In genomic region chr7:139976838-139977656, GRCh38 we compare ENCODE assay signal across 1 cellular context.
TF ChIP-seq lines count a peak whose summit lies in the region.

No MANE protein-coding gene starts in this region.

TF ChIP-seq in K562, 482 proteins besides CTCF, POLR2A, EP300 and RAD21 (continued from another document and continues in another):
- TF ChIP-seq ZNF407 (IDR thresholded peaks at IDR 0.05; ENCODE audit: low read depth) (peak; percentile 51; the same call in 1 of the 2 replicates), DDX20 (tag; IDR thresholded peaks at IDR 0.05; ENCODE audit: low read depth) (no peak), ZNF740 (CRISPR knock-in tag; IDR thresholded peaks at IDR 0.05) (no peak), ZNF740 (tag; IDR thresholded peaks at IDR 0.05) (no peak), NR2C1 (IDR thresholded peaks at IDR 0.05) (0 out of 2 replicates have a peak, but pooled peaks have one; percentile 12), NR2C1 (tag; IDR thresholded peaks at IDR 0.05) (0 out of 2 replicates have a peak, but pooled peaks have one; percentile 21), CHD1 (IDR thresholded peaks at IDR 0.05; ENCODE audit: low read length) (no peak), HBP1 (CRISPR knock-in tag; IDR thresholded peaks at IDR 0.05) (no peak), SOX6 (IDR thresholded peaks at IDR 0.05) (peak; percentile 19; the same call in 1 of the 2 replicates), ZSCAN29 (IDR thresholded peaks at IDR 0.05) (no peak), MCM3 (IDR thresholded peaks at IDR 0.05) (no peak), CCAR2 (IDR thresholded peaks at IDR 0.05; ENCODE audit: low read depth, low read length) (no peak), ZNF41 (CRISPR knock-in tag; conservative IDR thresholded peaks at IDR 0.05) (no peak), ZKSCAN1 (IDR thresholded peaks at IDR 0.05; ENCODE audit: low read depth, low read length) (no peak), RBBP5 (IDR thresholded peaks at IDR 0.05; ENCODE audit: borderline replicate concordance, insufficient read depth, low read length, poor library complexity, severe bottlenecking) (no peak), ZBTB9 (CRISPR knock-in tag; IDR thresholded peaks at IDR 0.05) (0 out of 2 replicates have a peak, but pooled peaks have one; percentile 32), SAFB (IDR thresholded peaks at IDR 0.05; ENCODE audit: borderline replicate concordance, low read depth, low read length) (no peak), ZNF12 (CRISPR knock-in tag; IDR thresholded peaks at IDR 0.05) (0 out of 2 replicates have a peak, but pooled peaks have one; percentile 52), MNT (conservative IDR thresholded peaks at IDR 0.05) (peak in 1 of 2 experiments; percentile 70; a peak in 3 of 4 replicates), XRCC4 (IDR thresholded peaks at IDR 0.05; ENCODE audit: extremely low read depth, insufficient read depth, insufficient read length) (no peak), FUS (optimal IDR thresholded peaks at IDR 0.05; ENCODE audit: low read depth, low read length) (no peak), NFATC3 (IDR thresholded peaks at IDR 0.05) (no peak; the same call in 1 of the 2 replicates), SPI1 (IDR thresholded peaks at IDR 0.05; ENCODE audit: borderline replicate concordance, low read depth, low read length) (no peak), HOXB6 (CRISPR knock-in tag; IDR thresholded peaks at IDR 0.05; ENCODE audit: borderline replicate concordance) (peak; percentile 82; the same call in 1 of the 2 replicates), ZNF140 (CRISPR knock-in tag; IDR thresholded peaks at IDR 0.05) (no peak), HNRNPK (IDR thresholded peaks at IDR 0.05; ENCODE audit: low read depth, low read length, poor library complexity, severe bottlenecking) (no peak), ZC3H4 (CRISPR knock-in tag; IDR thresholded peaks at IDR 0.05; ENCODE audit: borderline replicate concordance) (0 out of 2 replicates have a peak, but pooled peaks have one; percentile 82), POLR2AphosphoS2 (IDR thresholded peaks at IDR 0.05; ENCODE audit: low read length) (no peak), HMG20A (CRISPR knock-in tag; conservative IDR thresholded peaks at IDR 0.05) (no peak), MGA (IDR thresholded peaks at IDR 0.05) (peak; percentile 72), ILF3 (IDR thresholded peaks at IDR 0.05; ENCODE audit: borderline replicate concordance) (no peak), NFE2 (IDR thresholded peaks at IDR 0.05; ENCODE audit: low read depth) (no peak), SIN3B (IDR thresholded peaks at IDR 0.05; ENCODE audit: low read depth) (no peak), NBN (IDR thresholded peaks at IDR 0.05; ENCODE audit: low read depth) (no peak; the same call in none of the 2 replicates)
